Comparison of ENCODE assay signal across 8 cellular contexts in the genomic region with DNA sequence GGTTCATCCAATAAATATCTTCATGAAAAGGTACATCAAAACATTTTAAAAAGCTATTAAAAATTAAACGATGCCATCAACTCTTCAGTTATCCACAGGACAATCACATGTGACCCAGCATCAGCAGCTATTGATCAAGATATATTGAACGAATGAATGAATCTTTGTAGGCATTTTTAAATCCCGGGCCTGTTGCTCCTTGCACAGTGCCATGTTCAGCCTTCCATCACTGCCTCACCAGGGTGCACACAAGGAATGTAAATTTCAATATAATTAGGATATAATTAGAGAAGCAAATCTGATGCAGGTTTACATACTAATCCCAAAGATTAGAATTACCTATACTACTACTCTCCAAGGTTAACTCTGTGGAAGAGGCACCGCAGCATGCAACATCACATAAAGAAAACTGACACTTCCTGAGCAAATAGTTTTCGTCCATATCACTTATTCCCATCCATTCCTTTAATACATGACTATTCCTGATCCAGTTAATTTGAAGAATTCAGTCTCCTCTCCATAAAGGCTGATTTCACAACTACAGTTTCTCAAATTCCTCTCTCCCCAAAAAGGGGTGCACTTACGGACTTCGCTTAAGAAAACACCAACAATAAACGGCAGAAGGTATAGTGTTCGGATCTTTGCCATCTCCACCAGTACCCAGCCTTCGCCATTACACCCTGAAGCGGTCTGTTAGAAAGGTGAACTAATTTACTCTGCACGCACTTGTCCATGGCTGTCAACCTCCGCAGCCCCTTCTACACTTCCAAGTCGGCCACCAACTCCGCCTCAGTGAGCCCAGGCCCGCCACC. TPM values are rescaled to one million over a fixed set of nuclear protein-coding genes. Genes with fewer than 3 reads are reported as not detected.
DNase-seq lines count a peak whose midpoint lies in the region; ATAC-seq lines count a peak whose summit lies in the region.

No MANE protein-coding gene starts in this region.

- H3K36me3 Mint-ChIP-seq in activated naive CD8-positive, alpha-beta T cell treated with anti-CD3 and anti-CD28 coated beads for 36 hours, result peaks cover 4% of the 10 kb centered on the region
- H3K36me3 Mint-ChIP-seq in stimulated activated effector memory CD8-positive, alpha-beta T cell treated with anti-CD3 and anti-CD28 coated beads, Interleukin-12 subunit alpha, Interleukin-12 subunit beta, amount 100 ng/mL, for 72 hours, result peaks cover 22% of the 10 kb centered on the region

- DNase-seq in EH (ENCODE audit: low read depth) (peak; percentile 49), NCI-H2227 treated with DMSO at 0.1 percent for 48 hours (lab: John Stamatoyannopoulos, UW) (no peak)
- DNase-seq in activated naive CD8-positive, alpha-beta T cell treated with anti-CD3 and anti-CD28 coated beads for 36 hours, result no peak
- DNase-seq in stimulated activated effector memory CD8-positive, alpha-beta T cell treated with anti-CD3 and anti-CD28 coated beads, Interleukin-12 subunit alpha, Interleukin-12 subunit beta, amount 100 ng/mL, for 72 hours (ENCODE audit: low spot score in 2 of 2), result peak in 1 of 2 donors; percentile 30
- DNase-seq in central memory CD4-positive, alpha-beta T cell, result no peak

- no peaks in the 10 kb centered on the region for H3K9me3 Mint-ChIP-seq in activated naive CD8-positive, alpha-beta T cell treated with anti-CD3 and anti-CD28 coated beads for 36 hours
- no peaks in the 10 kb centered on the region for H3K9me3 Mint-ChIP-seq in stimulated activated effector memory CD8-positive, alpha-beta T cell treated with anti-CD3 and anti-CD28 coated beads, Interleukin-12 subunit alpha, Interleukin-12 subunit beta, amount 100 ng/mL, for 72 hours

- H3K4me3 Mint-ChIP-seq in activated naive CD8-positive, alpha-beta T cell treated with anti-CD3 and anti-CD28 coated beads for 36 hours, result peak overlapping the region; percentile 98
- peak overlapping the region; percentile 87 for H3K4me3 Mint-ChIP-seq in stimulated activated effector memory CD8-positive, alpha-beta T cell treated with anti-CD3 and anti-CD28 coated beads, Interleukin-12 subunit alpha, Interleukin-12 subunit beta, amount 100 ng/mL, for 72 hours

- peak overlapping the region; percentile 75 for H3K27ac Mint-ChIP-seq in activated naive CD8-positive, alpha-beta T cell treated with anti-CD3 and anti-CD28 coated beads for 36 hours
- H3K27ac Mint-ChIP-seq in stimulated activated effector memory CD8-positive, alpha-beta T cell treated with anti-CD3 and anti-CD28 coated beads, Interleukin-12 subunit alpha, Interleukin-12 subunit beta, amount 100 ng/mL, for 72 hours, result peak overlapping the region; percentile 92

- peaks cover 10% of the 10 kb centered on the region for H3K4me1 ChIP-seq in HUES6 (ENCODE audit: control insufficient read depth, insufficient read depth, low read length)

- ATAC-seq in stimulated activated effector memory CD8-positive, alpha-beta T cell treated with anti-CD3 and anti-CD28 coated beads, Interleukin-12 subunit alpha, Interleukin-12 subunit beta, amount 100 ng/mL, for 72 hours, result no peak
- ATAC-seq in HG02798 (IDR thresholded peaks at IDR 0.05; ENCODE audit: poor library complexity, unreplicated experiment), result no peak

- H3K36me3 ChIP-seq in HUES6 (ENCODE audit: control insufficient read depth, insufficient read depth, low read length), result no peaks in the 10 kb centered on the region; the same call in 1 of the 2 replicates

- H3K9me3 ChIP-seq in HUES6 (ENCODE audit: control insufficient read depth, insufficient read depth, low read depth, low read length) (no peaks in the 10 kb centered on the region), iPS-18c (ENCODE audit: control insufficient read depth, insufficient read depth, low read length) (no peaks in the 10 kb centered on the region)

- H3K4me3 ChIP-seq in HUES6 (ENCODE audit: low read depth, low read length), result peak overlapping the region; percentile 92
- H3K4me3 ChIP-seq in iPS-18c (ENCODE audit: insufficient read depth, low read depth, low read length), result peak overlapping the region; percentile 91

- peak overlapping the region; percentile 98 for H3K27ac ChIP-seq in HUES6 (ENCODE audit: low read depth, low read length)

- H3K9ac ChIP-seq in HUES6 (ENCODE audit: low read length), result peak overlapping the region; percentile 94

- no peaks in the 10 kb centered on the region for H3K27me3 Mint-ChIP-seq in activated naive CD8-positive, alpha-beta T cell treated with anti-CD3 and anti-CD28 coated beads for 36 hours

- peaks cover 31% of the 10 kb centered on the region for H3K4me1 Mint-ChIP-seq in activated naive CD8-positive, alpha-beta T cell treated with anti-CD3 and anti-CD28 coated beads for 36 hours
- peaks cover 20% of the 10 kb centered on the region for H3K4me1 Mint-ChIP-seq in stimulated activated effector memory CD8-positive, alpha-beta T cell treated with anti-CD3 and anti-CD28 coated beads, Interleukin-12 subunit alpha, Interleukin-12 subunit beta, amount 100 ng/mL, for 72 hours

- H3K27me3 ChIP-seq in HUES6 (ENCODE audit: control insufficient read depth, insufficient read depth, low read length), result no peaks in the 10 kb centered on the region

RNA-seq across cellular contexts. Expression of a gene that starts 0.9 kb away (rescaled TPM):
- 100 to 1,000 TPM; 122 to 131 TPM for total RNA-seq in activated naive CD8-positive, alpha-beta T cell treated with anti-CD3 and anti-CD28 coated beads for 36 hours

RNA-seq across cellular contexts. Expression of a gene that starts 2.6 kb away (rescaled TPM):
- total RNA-seq in activated naive CD8-positive, alpha-beta T cell treated with anti-CD3 and anti-CD28 coated beads for 36 hours, result 10 to 100 TPM; 29.9 to 31.3 TPM
